In the genomic region with DNA sequence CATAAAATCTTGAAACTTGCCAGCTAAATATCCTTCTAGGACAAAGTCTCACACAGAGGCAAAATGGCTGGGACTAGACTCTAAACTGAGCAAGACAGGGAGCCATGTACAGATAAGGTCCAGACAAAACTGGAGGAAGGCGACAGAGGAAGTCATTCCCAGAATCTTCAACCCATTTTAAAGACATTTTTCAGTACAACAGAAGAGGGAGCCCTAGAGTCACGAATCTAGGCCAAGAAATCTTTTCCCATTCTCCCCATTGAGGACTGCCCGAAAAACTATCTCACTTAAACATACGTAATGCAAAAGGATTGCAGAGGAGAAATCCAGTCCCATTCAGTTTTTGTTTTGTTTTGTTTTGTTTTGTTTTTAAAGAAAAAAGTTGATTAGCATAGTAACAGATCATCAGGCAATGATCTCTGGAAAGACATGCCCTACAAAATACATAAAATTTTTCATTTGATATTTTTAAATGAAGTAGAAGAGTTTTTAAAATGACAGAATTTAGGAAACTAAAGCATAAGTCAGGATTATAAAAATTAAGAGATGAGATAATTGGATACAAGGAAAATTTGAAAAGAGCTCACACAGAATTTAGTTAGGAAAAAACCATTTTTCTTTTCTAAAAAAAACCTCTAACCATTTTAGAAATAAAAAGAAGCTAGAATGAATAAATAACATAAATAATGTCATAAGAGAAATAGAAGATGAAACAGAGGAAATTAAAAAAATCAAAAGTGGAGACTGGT, we compare ENCODE assay signal across 12 cellular contexts. TPM values are rescaled to one million over a fixed set of nuclear protein-coding genes. Genes with fewer than 3 reads are reported as not detected.
DNase-seq lines count a peak whose midpoint lies in the region; ATAC-seq and TF ChIP-seq lines count a peak whose summit lies in the region.
"Had no signal": no experiment of that assay in that cellular context is flagged by ENCODE, and none has a peak within 500 bp of the region (broad histone marks: within the 10 kb centered on the region; RNA-seq: fewer than 3 reads in every experiment).

No MANE protein-coding gene starts in this region.

- no peaks in the 10 kb centered on the region for H3K79me2 ChIP-seq in GM23248 (ENCODE audit: insufficient read depth)
- H3K79me2 ChIP-seq in smooth muscle cell (ENCODE audit: low read depth) = no peaks in the 10 kb centered on the region

- H4K20me1 ChIP-seq in GM23248 (ENCODE audit: insufficient read depth) (no peaks in the 10 kb centered on the region), smooth muscle cell (ENCODE audit: low read depth) (no peaks in the 10 kb centered on the region)

- no peak overlapping the region for H3K27ac ChIP-seq in CD8-positive, alpha-beta T cell (ENCODE audit: low read depth, low read length)
- H3K27ac ChIP-seq in GM23248 (no peak overlapping the region), uterus (no peak overlapping the region), smooth muscle cell (ENCODE audit: low read depth) (no peak overlapping the region)

- peaks cover 5% of the 10 kb centered on the region for H3K9me3 Mint-ChIP-seq in CD8-positive, alpha-beta T cell
- peaks cover 5% of the 10 kb centered on the region for H3K9me3 Mint-ChIP-seq in glutamatergic neuron (ENCODE audit: unreplicated experiment)

- no peak overlapping the region for H3K4me3 Mint-ChIP-seq in CD8-positive, alpha-beta T cell
- no peak overlapping the region for H3K4me3 Mint-ChIP-seq in glutamatergic neuron (ENCODE audit: unreplicated experiment)

- DNase-seq in CD8-positive, alpha-beta T cell = no peak
- DNase-seq in GM23248 = peak; percentile 66
- DNase-seq in RPMI8226 = peak; percentile 3
- DNase-seq in glutamatergic neuron = no peak
- DNase-seq in uterus = no peak
- DNase-seq in smooth muscle cell (lab: John Stamatoyannopoulos, UW; ENCODE audit: unreplicated experiment) = no peak
- DNase-seq in stimulated activated CD4-positive, alpha-beta T cell treated with anti-CD3 and anti-CD28 coated beads, Interleukin-1b, Interleukin-23, amount 100 ng/mL, for 48 hours = no peak
- DNase-seq in activated naive CD4-positive, alpha-beta T cell (lab: John Stamatoyannopoulos, UW) = no peak
- DNase-seq: stimulated activated CD4-positive, alpha-beta T cell treated with anti-CD3 and anti-CD28 coated beads, Interleukin-4, amount 100 ng/mL, for 1 hour; T1000 had no signal

- H3K9ac ChIP-seq in GM23248 (no peak overlapping the region), smooth muscle cell (ENCODE audit: low read depth) (no peak overlapping the region)

- H2AFZ ChIP-seq in GM23248 (no peak overlapping the region), smooth muscle cell (ENCODE audit: low read depth) (no peak overlapping the region)

- WGBS in GM23248 (ENCODE audit: low coverage in 1 of 2, low lambda C conversion rate in 2 of 2, missing lambda C conversion rate in 2 of 2), 2 experiments = 35 to 49% methylated on average over 4 of the region's 4 CpGs
- 60% methylated on average over 4 of the region's 4 CpGs for WGBS in smooth muscle cell (ENCODE audit: low lambda C conversion rate)

- no peak for TF ChIP-seq CTCF in CD8-positive, alpha-beta T cell (IDR thresholded peaks at IDR 0.05)
- TF ChIP-seq CTCF in glutamatergic neuron (IDR thresholded peaks at IDR 0.05; ENCODE audit: partially characterized antibody, unreplicated experiment) = peak; percentile 16
- TF ChIP-seq CTCF in uterus (IDR thresholded peaks at IDR 0.05) = no peak
- TF ChIP-seq CTCF in smooth muscle cell (IDR thresholded peaks at IDR 0.05; ENCODE audit: borderline replicate concordance, insufficient read depth, poor library complexity, severe bottlenecking) = no peak

- TF ChIP-seq POLR2A in uterus (IDR thresholded peaks at IDR 0.05) = no peak

- no peak overlapping the region for H3K4me3 ChIP-seq in CD8-positive, alpha-beta T cell (ENCODE audit: low read depth, low read length)
- H3K4me3 ChIP-seq in GM23248 = no peak overlapping the region
- H3K4me3 ChIP-seq in uterus = no peak overlapping the region
- no peak overlapping the region for H3K4me3 ChIP-seq in smooth muscle cell
- H3K4me3 ChIP-seq: HAP-1 had no signal

- POLR2A ChIA-PET in CD8-positive, alpha-beta T cell (lab: Charles Lee) = interaction anchor here (0.9 to 3.0 kb wide), 3 partner anchors 9 to 17 kb away, joined by 3 to 13 read pairs (median 4); partner anchors contain the start of gene PRF1

- no peaks in the 10 kb centered on the region for H3K36me3 Mint-ChIP-seq in CD8-positive, alpha-beta T cell
- peaks cover 13% of the 10 kb centered on the region for H3K36me3 Mint-ChIP-seq in glutamatergic neuron (ENCODE audit: unreplicated experiment)

- H3K27me3 Mint-ChIP-seq in CD8-positive, alpha-beta T cell (ENCODE audit: low read depth) = no peaks in the 10 kb centered on the region
- H3K27me3 Mint-ChIP-seq in glutamatergic neuron (ENCODE audit: unreplicated experiment) = peaks cover 1% of the 10 kb centered on the region

- no peaks in the 10 kb centered on the region for H3K9me3 ChIP-seq in CD8-positive, alpha-beta T cell (ENCODE audit: low read length)
- H3K9me3 ChIP-seq in GM23248 (ENCODE audit: low read depth) = no peaks in the 10 kb centered on the region
- H3K9me3 ChIP-seq in uterus = peaks cover 0 to 10% of the 10 kb centered on the region in 2 donors
- H3K9me3 ChIP-seq in smooth muscle cell (replicated peaks; ENCODE audit: low read depth) = peaks cover 9% of the 10 kb centered on the region

- no peaks in the 10 kb centered on the region for H3K9me2 ChIP-seq in GM23248 (ENCODE audit: insufficient read depth)

- intact Hi-C loops in CD8-positive, alpha-beta T cell (cut with DNase I, micrococcal nuclease) = loop anchor here (5.0 kb wide), 3 partner anchors 42 to 138 kb away; no protein-coding TSS in a partner anchor
- intact Hi-C loops in uterus (cut with DNase I; ENCODE audit: low total_unique reads) = no loop called here

- CTCF ChIA-PET in CD8-positive, alpha-beta T cell (lab: Charles Lee) = interaction anchor here (0.7 to 3.0 kb wide), 6 partner anchors 11 to 68 kb away, joined by 3 to 13 read pairs (median 4); no protein-coding TSS in a partner anchor

- H3K4me2 ChIP-seq in GM23248 (ENCODE audit: unreplicated experiment) = no peak overlapping the region
- no peak overlapping the region for H3K4me2 ChIP-seq in smooth muscle cell

- peaks cover 41% of the 10 kb centered on the region for H3K4me1 Mint-ChIP-seq in CD8-positive, alpha-beta T cell (ENCODE audit: low read depth)
- peaks cover 3% of the 10 kb centered on the region for H3K4me1 Mint-ChIP-seq in glutamatergic neuron (ENCODE audit: low read depth, unreplicated experiment)

- peak overlapping the region; percentile 25 for H3K27ac Mint-ChIP-seq in CD8-positive, alpha-beta T cell
- no peak overlapping the region for H3K27ac Mint-ChIP-seq in glutamatergic neuron (ENCODE audit: unreplicated experiment)

- peaks cover 21% of the 10 kb centered on the region for H3K4me1 ChIP-seq in CD8-positive, alpha-beta T cell (ENCODE audit: insufficient read depth, low read length)
- peaks cover 12% of the 10 kb centered on the region; the same call in 1 of the 2 replicates for H3K4me1 ChIP-seq in GM23248 (ENCODE audit: insufficient read depth)
- H3K4me1 ChIP-seq in uterus = no peaks in the 10 kb centered on the region
- no peaks in the 10 kb centered on the region for H3K4me1 ChIP-seq in smooth muscle cell (ENCODE audit: low read depth)

- no peaks in the 10 kb centered on the region for H3K36me3 ChIP-seq in CD8-positive, alpha-beta T cell (ENCODE audit: insufficient read depth, low read length)
- H3K36me3 ChIP-seq in GM23248 (ENCODE audit: low read depth) (no peaks in the 10 kb centered on the region; the same call in 1 of the 2 replicates), uterus (no peaks in the 10 kb centered on the region), smooth muscle cell (ENCODE audit: low read depth) (no peaks in the 10 kb centered on the region)
- H3K36me3 ChIP-seq: HAP-1 had no signal

- H3K27me3 ChIP-seq in CD8-positive, alpha-beta T cell (ENCODE audit: insufficient read depth, low read length) = no peaks in the 10 kb centered on the region
- H3K27me3 ChIP-seq in GM23248 (replicated peaks; ENCODE audit: insufficient read depth) (no peaks in the 10 kb centered on the region), uterus (no peaks in the 10 kb centered on the region), smooth muscle cell (ENCODE audit: low read depth) (no peaks in the 10 kb centered on the region)

- no peak for ATAC-seq in CD8-positive, alpha-beta T cell

- H3F3A ChIP-seq in GM23248 (ENCODE audit: insufficient read depth) (peaks cover 13% of the 10 kb centered on the region), smooth muscle cell (ENCODE audit: low read depth) (no peaks in the 10 kb centered on the region)

- in situ Hi-C loops in GM23248 (cut with MboI) = no loop called here

RNA-seq across cellular contexts. Expression of gene PRF1, which starts 16.9 kb away (rescaled TPM):
- 10 to 100 TPM; 56.4 to 57.3 TPM for total RNA-seq in CD8-positive, alpha-beta T cell
- total RNA-seq in GM23248 (2014; rRNA removed; shearing (Covaris generic)) = not detected in 2 replicates
- not detected in 2 replicates for polyA plus RNA-seq in GM23248 (2016; fragmentation: Nextera tagmentation; extraction: Ambion mirVana)
- 2.6 TPM for total RNA-seq in glutamatergic neuron (ENCODE audit: unreplicated experiment)
- 1 to 10 TPM in 2 of 4 donors, under 1 TPM in 1, not detected in 1; 0.51 to 8.7 (median 1.1) TPM for total RNA-seq in uterus
- not detected in 2 replicates for total RNA-seq in smooth muscle cell
- polyA plus RNA-seq in smooth muscle cell = not detected in 2 replicates
- total RNA-seq: glomerular endothelial cell had no signal

RNA-seq across cellular contexts. Expression of gene ADAMTS14, which starts 52.9 kb away (rescaled TPM):
- total RNA-seq in CD8-positive, alpha-beta T cell = not detected
- total RNA-seq in GM23248 (2014; rRNA removed; shearing (Covaris generic)) = 0.97 and 1.4 TPM in 2 replicates
- polyA plus RNA-seq in GM23248 (2016; fragmentation: Nextera tagmentation; extraction: Ambion mirVana) (0.76 and 0.91 TPM in 2 replicates), smooth muscle cell (10.1 and 12.0 TPM in 2 replicates)
- total RNA-seq in glutamatergic neuron (ENCODE audit: unreplicated experiment) (29.8 TPM), uterus (1 to 10 TPM in 1 of 4 donors, under 1 TPM in 1, not detected in 2; 0.18 to 3.7 TPM), smooth muscle cell (5.5 and 6.3 TPM in 2 replicates)

Comparison
In these comparisons a context has a peak if more than half of its experiments do, and no peak if none do; other contexts are left out.
1. DNase-seq: peak in GM23248 (single experiment) and RPMI8226 (single experiment); none in CD8-positive, alpha-beta T cell (0 of 7), glutamatergic neuron (single experiment), uterus (0 of 2), smooth muscle cell (single experiment), stimulated activated CD4-positive, alpha-beta T cell treated with anti-CD3 and anti-CD28 coated beads, Interleukin-1b, Interleukin-23, amount 100 ng/mL, for 48 hours (single experiment) and activated naive CD4-positive, alpha-beta T cell (0 of 4).
2. RNA of gene PRF1, which starts 16.9 kb away (total RNA-seq): 56.4 to 57.3 TPM in CD8-positive, alpha-beta T cell; 2.6 TPM in glutamatergic neuron (single experiment), 0.51 to 8.7 TPM in uterus, not detected in GM23248 and not detected in smooth muscle cell; every median in the first group is over 4 times any median in the second.